In the genomic region with DNA sequence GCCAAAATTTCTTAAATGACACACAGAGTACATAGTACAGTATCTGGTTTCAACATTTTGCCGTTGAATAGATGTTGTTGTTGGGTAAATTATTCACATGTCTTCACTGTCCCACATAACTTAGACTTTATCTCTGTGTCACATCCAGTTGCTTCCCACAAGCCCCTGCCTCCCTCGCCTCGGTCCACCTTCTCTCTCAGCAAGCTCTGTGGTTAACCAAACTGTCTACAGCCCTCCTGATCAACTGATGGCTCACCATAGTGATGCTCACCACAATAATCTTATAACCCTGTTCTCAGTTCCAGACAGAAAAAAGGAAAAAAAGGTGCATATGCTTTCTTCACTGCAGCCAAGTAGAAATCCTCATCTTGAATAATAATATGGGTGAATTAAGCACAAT, we compare ENCODE assay signal across 11 cellular contexts. TPM values are rescaled to one million over a fixed set of nuclear protein-coding genes. Genes with fewer than 3 reads are reported as not detected.
DNase-seq lines count a peak whose midpoint lies in the region; ATAC-seq and TF ChIP-seq lines count a peak whose summit lies in the region.
"Had no signal": no experiment of that assay in that cellular context is flagged by ENCODE, and none has a peak within 500 bp of the region (broad histone marks: within the 10 kb centered on the region; RNA-seq: fewer than 3 reads in every experiment).

No MANE protein-coding gene starts in this region.

- H3K27me3 ChIP-seq in left ventricle myocardium inferior (ENCODE audit: low read depth), result peaks cover 7% of the 10 kb centered on the region

- H3K27ac ChIP-seq in left ventricle myocardium inferior (replicated peaks), result no peak overlapping the region

- H3K27ac Mint-ChIP-seq in activated CD8-positive, alpha-beta T cell treated with anti-CD3 and anti-CD28 coated beads for 36 hours, result no peak overlapping the region
- H3K27ac Mint-ChIP-seq: naive B cell had no signal

- H3K36me3 ChIP-seq in left ventricle myocardium inferior, result no peaks in the 10 kb centered on the region

- ATAC-seq in HG03159 (IDR thresholded peaks at IDR 0.05; ENCODE audit: unreplicated experiment) (peak; percentile 77), Right ventricle myocardium inferior (no peak)
- peak; percentile 90 for ATAC-seq in activated CD8-positive, alpha-beta T cell treated with anti-CD3 and anti-CD28 coated beads for 36 hours

- peaks cover 9% of the 10 kb centered on the region for H3K4me1 Mint-ChIP-seq in activated CD8-positive, alpha-beta T cell treated with anti-CD3 and anti-CD28 coated beads for 36 hours (ENCODE audit: low read depth)
- H3K4me1 Mint-ChIP-seq: naive B cell had no signal

- H3K4me3 Mint-ChIP-seq in activated CD8-positive, alpha-beta T cell treated with anti-CD3 and anti-CD28 coated beads for 36 hours, result no peak overlapping the region
- H3K4me3 Mint-ChIP-seq: naive B cell had no signal

- no peaks in the 10 kb centered on the region for H3K4me1 ChIP-seq in left ventricle myocardium inferior

- no peaks in the 10 kb centered on the region for H3K9me3 Mint-ChIP-seq in activated CD8-positive, alpha-beta T cell treated with anti-CD3 and anti-CD28 coated beads for 36 hours
- H3K9me3 Mint-ChIP-seq: naive B cell had no signal

- no peak for TF ChIP-seq CTCF in activated CD8-positive, alpha-beta T cell treated with anti-CD3 and anti-CD28 coated beads for 36 hours (IDR thresholded peaks at IDR 0.05)
- TF ChIP-seq CTCF in left ventricle myocardium inferior (IDR thresholded peaks at IDR 0.05; ENCODE audit: borderline replicate concordance), result no peak

- peaks cover 40% of the 10 kb centered on the region for H3K27me3 Mint-ChIP-seq in activated CD8-positive, alpha-beta T cell treated with anti-CD3 and anti-CD28 coated beads for 36 hours

- DNase-seq in activated CD8-positive, alpha-beta memory T cell treated with anti-CD3 and anti-CD28 coated beads, Interleukin-2, amount 50 U/mL, for 24 hours (ENCODE audit: extremely low read depth), result peak; percentile 27
- no peak for DNase-seq in activated CD8-positive, alpha-beta memory T cell treated with anti-CD3 and anti-CD28 coated beads for 24 hours
- peak; percentile 71 for DNase-seq in activated CD8-positive, alpha-beta T cell treated with anti-CD3 and anti-CD28 coated beads for 36 hours
- peak; percentile 17 for DNase-seq in stimulated activated CD8-positive, alpha-beta memory T cell treated with anti-CD3 and anti-CD28 coated beads, Interleukin-7, amount 100 ng/mL, for 24 hours (ENCODE audit: low read depth)
- no peak for DNase-seq in GF-D8 (lab: John Stamatoyannopoulos, UW)
- no peak for DNase-seq in Right ventricle myocardium inferior (ENCODE audit: missing footprints)
- no peak for DNase-seq in left ventricle myocardium inferior
- DNase-seq: naive B cell, NCI-H226 had no signal

- no peaks in the 10 kb centered on the region for H3K9me3 ChIP-seq in left ventricle myocardium inferior (replicated peaks)

- intact Hi-C loops in activated CD8-positive, alpha-beta T cell treated with anti-CD3 and anti-CD28 coated beads for 36 hours (cut with micrococcal nuclease), result no loop called here
- intact Hi-C loops in Right ventricle myocardium inferior (cut with DNase I), result no loop called here
- intact Hi-C loops in left ventricle myocardium inferior (cut with micrococcal nuclease), result no loop called here

- no peaks in the 10 kb centered on the region for H3K36me3 Mint-ChIP-seq in activated CD8-positive, alpha-beta T cell treated with anti-CD3 and anti-CD28 coated beads for 36 hours (ENCODE audit: low read depth)
- H3K36me3 Mint-ChIP-seq: naive B cell had no signal

- H3K4me3 ChIP-seq in left ventricle myocardium inferior, result no peak overlapping the region

- CTCF ChIA-PET in activated CD8-positive, alpha-beta T cell treated with anti-CD3 and anti-CD28 coated beads for 36 hours (lab: Charles Lee), result interaction anchor here (0.9 to 1.1 kb wide), 2 partner anchors 8 to 11 kb away, joined by 3 read pairs; no protein-coding TSS in a partner anchor

- POLR2A ChIA-PET in activated CD8-positive, alpha-beta T cell treated with anti-CD3 and anti-CD28 coated beads for 36 hours (lab: Charles Lee), result no interaction called here

RNA-seq across cellular contexts. Expression of gene IL17F, which starts 23.0 kb away (rescaled TPM):
- under 1 TPM; 0.76 to 0.86 TPM for total RNA-seq in activated CD8-positive, alpha-beta T cell treated with anti-CD3 and anti-CD28 coated beads for 36 hours
- total RNA-seq in Right ventricle myocardium inferior, result not detected
- total RNA-seq in left ventricle myocardium inferior, result not detected
- total RNA-seq: subcutaneous adipose tissue had no signal

RNA-seq across cellular contexts. Expression of gene IL17A, which starts 35.1 kb away (rescaled TPM):
- total RNA-seq in activated CD8-positive, alpha-beta T cell treated with anti-CD3 and anti-CD28 coated beads for 36 hours, result not detected
- not detected for total RNA-seq in Right ventricle myocardium inferior
- total RNA-seq in left ventricle myocardium inferior, result not detected
- total RNA-seq: subcutaneous adipose tissue had no signal

Comparison
In these comparisons a context has a peak if more than half of its experiments do, and no peak if none do; other contexts are left out.
1. DNase-seq: peak in activated CD8-positive, alpha-beta memory T cell treated with anti-CD3 and anti-CD28 coated beads, Interleukin-2, amount 50 U/mL, for 24 hours (single experiment), activated CD8-positive, alpha-beta T cell treated with anti-CD3 and anti-CD28 coated beads for 36 hours (single experiment) and stimulated activated CD8-positive, alpha-beta memory T cell treated with anti-CD3 and anti-CD28 coated beads, Interleukin-7, amount 100 ng/mL, for 24 hours (single experiment); none in activated CD8-positive, alpha-beta memory T cell treated with anti-CD3 and anti-CD28 coated beads for 24 hours (single experiment), GF-D8 (single experiment), Right ventricle myocardium inferior (single experiment) and left ventricle myocardium inferior (single experiment).